9 cellular contexts compared by ENCODE assay signal in the genomic region with DNA sequence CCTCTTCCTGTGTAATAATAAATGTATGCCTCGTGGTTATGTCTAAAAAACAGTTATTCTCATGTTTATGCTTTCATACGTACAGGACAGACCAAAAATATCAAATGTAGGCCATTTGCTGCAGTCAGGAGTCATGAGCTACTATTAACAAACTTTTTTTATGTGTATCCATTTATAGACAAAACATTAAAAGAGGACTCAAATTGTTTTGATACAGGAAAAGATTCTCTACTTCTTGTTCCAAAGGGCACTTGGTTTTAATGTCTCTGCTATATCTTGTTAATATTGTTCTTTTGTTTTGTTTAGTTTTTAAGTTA.
DNase-seq lines count a peak whose midpoint lies in the region; ATAC-seq and TF ChIP-seq lines count a peak whose summit lies in the region.
"Had no signal": no experiment of that assay in that cellular context is flagged by ENCODE, and none has a peak within 500 bp of the region (broad histone marks: within the 10 kb centered on the region; RNA-seq: fewer than 3 reads in every experiment).

No MANE protein-coding gene starts in this region.

- peak overlapping the region; percentile 67 for H3K4me3 Mint-ChIP-seq in central memory CD8-positive, alpha-beta T cell

- H3K4me1 ChIP-seq in osteoblast (ENCODE audit: insufficient read depth, low read length) = peaks cover 4% of the 10 kb centered on the region

- H3K4me1 Mint-ChIP-seq in central memory CD8-positive, alpha-beta T cell = peaks cover 59% of the 10 kb centered on the region

- H3K36me3 Mint-ChIP-seq in central memory CD8-positive, alpha-beta T cell (ENCODE audit: insufficient read depth) = no peaks in the 10 kb centered on the region

- H3K79me2 ChIP-seq in osteoblast (ENCODE audit: insufficient read depth, low read length) = no peaks in the 10 kb centered on the region

- H3K27ac Mint-ChIP-seq in central memory CD8-positive, alpha-beta T cell (ENCODE audit: low read depth) = peak overlapping the region; percentile 90

- H3K4me2 ChIP-seq in osteoblast (ENCODE audit: insufficient read depth, low read length) = peak overlapping the region; percentile 9

- no peak for TF ChIP-seq CTCF in osteoblast (IDR thresholded peaks at IDR 0.05; ENCODE audit: extremely low read depth, low read depth, low read length)

- H3K27ac ChIP-seq in osteoblast (ENCODE audit: low read depth, low read length) = no peak overlapping the region

- H3K9me3 Mint-ChIP-seq in central memory CD8-positive, alpha-beta T cell = no peaks in the 10 kb centered on the region

- H3K9me3 ChIP-seq in osteoblast (ENCODE audit: low read depth, low read length) = no peaks in the 10 kb centered on the region

- H3K27me3 ChIP-seq in osteoblast (ENCODE audit: insufficient read depth, low read length) = no peaks in the 10 kb centered on the region

- no peaks in the 10 kb centered on the region for H3K36me3 ChIP-seq in osteoblast (ENCODE audit: insufficient read depth, low read length)

- in situ Hi-C loops in G401 (cut with HindIII; ENCODE audit: low sequenced_read_pairs) = no loop called here

- no peak overlapping the region for H2AFZ ChIP-seq in osteoblast (ENCODE audit: low read length)

- no peaks in the 10 kb centered on the region for H4K20me1 ChIP-seq in osteoblast (ENCODE audit: insufficient read depth, low read length)

- no peaks in the 10 kb centered on the region for H3K27me3 Mint-ChIP-seq in central memory CD8-positive, alpha-beta T cell

- DNase-seq in GF-D8 (lab: John Stamatoyannopoulos, UW) (peak; percentile 77), NAMALWA (ENCODE audit: low spot score) (peak; percentile 38), osteoblast (ENCODE audit: insufficient read length, low spot score, missing footprints) (no peak), G401 (ENCODE audit: low spot score) (no peak), AG08395 (ENCODE audit: low spot score) (no peak)
- DNase-seq in central memory CD8-positive, alpha-beta T cell (ENCODE audit: low spot score in 2 of 2) = no peak
- DNase-seq: NCI-H1092 treated with DMSO at 0.1 percent for 48 hours had no signal

- peak; percentile 85 for ATAC-seq in central memory CD8-positive, alpha-beta T cell (replicated peaks; ENCODE audit: extremely low read depth, poor library complexity, severe bottlenecking)
- ATAC-seq in GM18519 (IDR thresholded peaks at IDR 0.05; ENCODE audit: low FRiP score, unreplicated experiment) (no peak), HG03025 (IDR thresholded peaks at IDR 0.05; ENCODE audit: low FRiP score, unreplicated experiment) (no peak)

- H3K4me3 ChIP-seq in osteoblast (ENCODE audit: insufficient read depth, low read length) = no peak overlapping the region

Comparison
In these comparisons a context has a peak if more than half of its experiments do, and no peak if none do; other contexts are left out.
1. DNase-seq: peak in GF-D8 (single experiment) and NAMALWA (single experiment); none in central memory CD8-positive, alpha-beta T cell (0 of 2), osteoblast (single experiment), G401 (single experiment) and AG08395 (single experiment).